Comparison of ENCODE assay signal across 9 cellular contexts in genomic region chr20:50514035-50514337, GRCh38. TPM values are rescaled to one million over a fixed set of nuclear protein-coding genes. Genes with fewer than 3 reads are reported as not detected.
A peak's percentile ranks its signal among the peaks of the same experiment; 100 is the strongest.
DNase-seq lines count a peak whose midpoint lies in the region; ATAC-seq, FAIRE-seq and TF ChIP-seq lines count a peak whose summit lies in the region.
"Had no signal": no experiment of that assay in that cellular context is flagged by ENCODE, and none has a peak within 500 bp of the region (broad histone marks: within the 10 kb centered on the region; RNA-seq: fewer than 3 reads in every experiment).

No MANE protein-coding gene starts in this region.

- no peaks in the 10 kb centered on the region for H3K27me3 Mint-ChIP-seq in Caco-2 (ENCODE audit: insufficient read depth, unreplicated experiment)

- peaks cover 17% of the 10 kb centered on the region for H3K36me3 Mint-ChIP-seq in Caco-2 (ENCODE audit: insufficient read depth, unreplicated experiment)

- TF ChIP-seq CTCF in DOHH2 (IDR thresholded peaks at IDR 0.05; ENCODE audit: low read depth, low read length, poor library complexity, severe bottlenecking) (no peak), endothelial cell of umbilical vein (IDR thresholded peaks at IDR 0.05; ENCODE audit: extremely low read depth in 1 of 2, insufficient read depth in 1 of 2, low read depth in 1 of 2, low read length in 2 of 2) (no peak), Caco-2 (IDR thresholded peaks at IDR 0.05; ENCODE audit: insufficient read depth in 1 of 2, low read depth in 1 of 2, low read length in 1 of 2, severe bottlenecking in 1 of 2, unreplicated experiment in 1 of 2) (no peak)

- H3K27ac ChIP-seq in DOHH2 (ENCODE audit: low read depth, low read length) (no peak overlapping the region), SK-N-MC (peak overlapping the region; percentile 43), endothelial cell of umbilical vein (ENCODE audit: insufficient read depth, low read depth, low read length) (peak overlapping the region; percentile 97)

- H3K36me3 ChIP-seq in DOHH2 (ENCODE audit: control insufficient read depth, low read length) (peaks cover 10% of the 10 kb centered on the region), SK-N-MC (ENCODE audit: insufficient read depth, low read length) (no peaks in the 10 kb centered on the region), endothelial cell of umbilical vein (ENCODE audit: control insufficient read depth in 2 of 2, extremely low read depth in 1 of 2, insufficient read depth in 2 of 2, low read length in 2 of 2) (peaks cover 0 to 2% of the 10 kb centered on the region in 2 experiments), Caco-2 (ENCODE audit: control insufficient read depth, insufficient read depth, low read length) (no peaks in the 10 kb centered on the region)

- no peaks in the 10 kb centered on the region for H3K9me3 Mint-ChIP-seq in Caco-2 (ENCODE audit: unreplicated experiment)

- BruUV-seq in endothelial cell of umbilical vein (replicated peaks; lab: Mats Ljungman, UMichigan) (TSS peak; percentile 0), Caco-2 (replicated peaks; lab: Mats Ljungman, UMichigan) (no TSS peak)

- peaks cover 81% of the 10 kb centered on the region for H3K4me1 ChIP-seq in DOHH2 (ENCODE audit: control insufficient read depth, low read length)
- peaks cover 38% of the 10 kb centered on the region for H3K4me1 ChIP-seq in endothelial cell of umbilical vein (ENCODE audit: control insufficient read depth, extremely low read depth, insufficient read depth, low read length)
- peaks cover 35% of the 10 kb centered on the region for H3K4me1 ChIP-seq in Caco-2

- H4K20me1 ChIP-seq in DOHH2 (ENCODE audit: control insufficient read depth, insufficient read depth, low read depth, low read length) (peaks cover 45% of the 10 kb centered on the region), endothelial cell of umbilical vein (replicated peaks; ENCODE audit: control insufficient read depth, extremely low read depth, insufficient read depth, low read length) (no peaks in the 10 kb centered on the region)

- H3K9me2 ChIP-seq in DOHH2 (replicated peaks; ENCODE audit: control insufficient read depth, low read length): no peaks in the 10 kb centered on the region

- peaks cover 85% of the 10 kb centered on the region for H3K79me2 ChIP-seq in DOHH2 (ENCODE audit: control insufficient read depth, low read length)
- peaks cover 85% of the 10 kb centered on the region for H3K79me2 ChIP-seq in endothelial cell of umbilical vein (ENCODE audit: control insufficient read depth, insufficient read depth, low read length)

- POLR2A ChIA-PET in endothelial cell of umbilical vein (lab: Charles Lee): interaction anchor here (0.7 to 2.6 kb wide), 6 partner anchors 13 to 59 kb away, joined by 3 to 16 read pairs (median 4); no protein-coding TSS in a partner anchor
- POLR2A ChIA-PET in Caco-2 (lab: Charles Lee): no interaction called here

- H3K27ac Mint-ChIP-seq in Caco-2 (ENCODE audit: unreplicated experiment): no peak overlapping the region

- CTCF ChIA-PET in endothelial cell of umbilical vein (lab: Charles Lee): interaction anchor here (1.1 to 8.7 kb wide), 9 partner anchors 12 to 59 kb away, joined by 3 to 133 read pairs (median 10); no protein-coding TSS in a partner anchor
- CTCF ChIA-PET in Caco-2 (lab: Charles Lee): no interaction called here

- H3K4me2 ChIP-seq in DOHH2 (ENCODE audit: low read length) (peak overlapping the region; percentile 71), endothelial cell of umbilical vein (ENCODE audit: insufficient read depth, low read length) (peak overlapping the region; percentile 97)

- no peak for TF ChIP-seq POLR2A in endothelial cell of umbilical vein (IDR thresholded peaks at IDR 0.05; ENCODE audit: low read depth, low read length)

- H3K9ac ChIP-seq in SK-N-MC (ENCODE audit: insufficient read length) (no peak overlapping the region), endothelial cell of umbilical vein (replicated peaks; ENCODE audit: extremely low read depth, insufficient read depth, low read length) (peak overlapping the region; percentile 85)

- H3K4me1 Mint-ChIP-seq in Caco-2 (ENCODE audit: low read depth, unreplicated experiment): peaks cover 29% of the 10 kb centered on the region

- dilution Hi-C loops in endothelial cell of umbilical vein (cut with MboI; ENCODE audit: extremely low pct_ligation_motif_present, low sequenced_read_pairs): no loop called here

- no peak overlapping the region for H3K4me3 ChIP-seq in DOHH2 (ENCODE audit: low read length)
- no peak overlapping the region; the same call in 1 of the 2 replicates for H3K4me3 ChIP-seq in SK-N-MC
- H3K4me3 ChIP-seq in endothelial cell of umbilical vein (replicated peaks in 1 of 3; ENCODE audit: insufficient read depth in 1 of 3, low read depth in 1 of 3, low read length in 3 of 3): peak overlapping the region in 2 of 3 experiments; percentile 3 to 88
- H3K4me3 ChIP-seq in skeletal muscle cell (ENCODE audit: low read depth, low read length): peak overlapping the region; percentile 1
- no peak overlapping the region for H3K4me3 ChIP-seq in Caco-2 (ENCODE audit: low read depth, low read length)

- FAIRE-seq in endothelial cell of umbilical vein (lab: Jason Lieb, UNC): no peak

- H2AFZ ChIP-seq in endothelial cell of umbilical vein (ENCODE audit: low read depth, low read length): no peak overlapping the region

- H3K9me3 ChIP-seq in DOHH2 (ENCODE audit: control insufficient read depth, insufficient read depth, low read length): no peaks in the 10 kb centered on the region
- no peaks in the 10 kb centered on the region for H3K9me3 ChIP-seq in SK-N-MC (ENCODE audit: low read depth, low read length)
- H3K9me3 ChIP-seq in endothelial cell of umbilical vein (replicated peaks; ENCODE audit: control insufficient read depth, insufficient read depth, low read length): no peaks in the 10 kb centered on the region
- no peaks in the 10 kb centered on the region for H3K9me3 ChIP-seq in Caco-2

- H3K27me3 ChIP-seq in DOHH2 (ENCODE audit: control insufficient read depth, low read length) (no peaks in the 10 kb centered on the region), endothelial cell of umbilical vein (ENCODE audit: control insufficient read depth in 2 of 2, insufficient read depth in 2 of 2, low read length in 2 of 2) (no peaks in the 10 kb centered on the region), Caco-2 (replicated peaks; ENCODE audit: control insufficient read depth, insufficient read depth, low read length) (no peaks in the 10 kb centered on the region)

- ATAC-seq in HG03378 (IDR thresholded peaks at IDR 0.05; ENCODE audit: unreplicated experiment): no peak
- ATAC-seq in HG02970 (IDR thresholded peaks at IDR 0.05; ENCODE audit: low FRiP score, unreplicated experiment): no peak
- no peak for ATAC-seq in HG03095 (IDR thresholded peaks at IDR 0.05; ENCODE audit: unreplicated experiment)

- no peaks in the 10 kb centered on the region for H3K9me1 ChIP-seq in endothelial cell of umbilical vein (replicated peaks; ENCODE audit: control insufficient read depth, extremely low read depth, insufficient read depth, low read length)

- peaks cover 8% of the 10 kb centered on the region; the same call in 1 of the 2 replicates for H3F3A ChIP-seq in DOHH2 (ENCODE audit: control insufficient read depth, insufficient read depth)

- DNase-seq in SK-N-MC (ENCODE audit: low read depth, low spot score) (no peak), endothelial cell of umbilical vein (ENCODE audit: low read depth, low spot score) (no peak), skeletal muscle cell (ENCODE audit: low read depth) (no peak), Caco-2 (no peak)
- DNase-seq: NCI-H2171 treated with DMSO at 0.1 percent for 48 hours had no signal

- H3K4me3 Mint-ChIP-seq in Caco-2 (ENCODE audit: unreplicated experiment): no peak overlapping the region

- intact Hi-C loops in endothelial cell of umbilical vein (cut with micrococcal nuclease): loop anchor here (1.0 kb wide), 1 partner anchor 47 kb away; no protein-coding TSS in a partner anchor
- intact Hi-C loops in Caco-2 (cut with micrococcal nuclease; ENCODE audit: unreplicated experiment): loop anchor here (10.0 kb wide), 1 partner anchor 401 kb away; no protein-coding TSS in a partner anchor

TF ChIP-seq in endothelial cell of umbilical vein, 7 proteins besides CTCF, POLR2A, EP300 and RAD21:
- TF ChIP-seq JUN (IDR thresholded peaks at IDR 0.05; ENCODE audit: borderline replicate concordance, insufficient read depth, insufficient read length, low read depth) (no peak), MAX (IDR thresholded peaks at IDR 0.05; ENCODE audit: insufficient read depth, insufficient read length) (no peak), POLR2AphosphoS5 (IDR thresholded peaks at IDR 0.05; ENCODE audit: insufficient read depth, low read depth, low read length) (no peak), MYC (IDR thresholded peaks at IDR 0.05; ENCODE audit: low read depth, low read length) (no peak), GATA2 (IDR thresholded peaks at IDR 0.05; ENCODE audit: insufficient read depth, insufficient read length, low read depth, low read length) (no peak), FOS (IDR thresholded peaks at IDR 0.05; ENCODE audit: borderline replicate concordance, insufficient read depth, low read length) (no peak)

RNA-seq across cellular contexts. Expression of gene PTPN1, which starts 3.8 kb away (rescaled TPM):
- total RNA-seq in endothelial cell of umbilical vein (57.7 and 64.3 TPM in 2 replicates), Caco-2 (2022) (65.0 and 65.2 TPM in 2 replicates)
- 38.9 and 41.1 TPM in 2 replicates for polyA plus RNA-seq in endothelial cell of umbilical vein
- 46.3 and 46.5 TPM in 2 replicates for polyA plus RNA-seq in endothelial cell of umbilical vein (2011; cell fraction: cytosol; rRNA removed)
- 67.9 and 82.7 TPM in 2 replicates for polyA plus RNA-seq in endothelial cell of umbilical vein (2011; cell fraction: nucleus; rRNA removed)
- polyA plus RNA-seq in endothelial cell of umbilical vein (2012): 54.6 and 69.0 TPM in 2 replicates
- polyA minus RNA-seq in endothelial cell of umbilical vein: 38.9 and 47.4 TPM in 2 replicates
- polyA minus RNA-seq in endothelial cell of umbilical vein (2011; cell fraction: cytosol; rRNA and poly(A)+ RNA removed): 14.3 TPM
- 40.9 and 46.0 TPM in 2 replicates for polyA minus RNA-seq in endothelial cell of umbilical vein (2011; cell fraction: nucleus; rRNA and poly(A)+ RNA removed)

Comparison
In these comparisons a context has a peak if more than half of its experiments do, and no peak if none do; other contexts are left out.
1. H3K4me3 ChIP-seq: peak in endothelial cell of umbilical vein (2 of 3) and skeletal muscle cell (single experiment); none in DOHH2 (single experiment), SK-N-MC (single experiment) and Caco-2 (single experiment).